23 cellular contexts compared by ENCODE assay signal in genomic region chr11:25423436-25424184, GRCh38.
DNase-seq lines count a peak whose midpoint lies in the region; ATAC-seq, FAIRE-seq and TF ChIP-seq lines count a peak whose summit lies in the region.
"Had no signal": no experiment of that assay in that cellular context is flagged by ENCODE, and none has a peak within 500 bp of the region (broad histone marks: within the 10 kb centered on the region; RNA-seq: fewer than 3 reads in every experiment).

No MANE protein-coding gene starts in this region.

- no peak for FAIRE-seq in keratinocyte (lab: Jason Lieb, UNC)
- FAIRE-seq: endometrium, GM12878 had no signal

- H3K4me2 ChIP-seq in PC-3 (ENCODE audit: low read length), result no peak overlapping the region
- H3K4me2 ChIP-seq in keratinocyte (ENCODE audit: control insufficient read depth, extremely low read depth, insufficient read depth, low read depth, low read length), result peak overlapping the region; percentile 24

- H3K4me1 ChIP-seq in PC-3 (ENCODE audit: insufficient read depth, low read length) (no peaks in the 10 kb centered on the region), keratinocyte (ENCODE audit: control insufficient read depth, extremely low read depth, insufficient read depth, low read length) (no peaks in the 10 kb centered on the region), transverse colon (no peaks in the 10 kb centered on the region)
- H3K4me1 ChIP-seq: testis had no signal

- no TSS peak for BruUV-seq in PC-3 (replicated peaks; lab: Mats Ljungman, UMichigan)

- H3K27me3 ChIP-seq in PC-3 (ENCODE audit: low read length) (no peaks in the 10 kb centered on the region), keratinocyte (ENCODE audit: control insufficient read depth, extremely low read depth, insufficient read depth, low read length) (no peaks in the 10 kb centered on the region), transverse colon (no peaks in the 10 kb centered on the region)
- H3K27me3 ChIP-seq: testis had no signal

- CTCF ChIA-PET in PC-3 (lab: Charles Lee), result no interaction called here

- no peaks in the 10 kb centered on the region for H3K9me1 ChIP-seq in keratinocyte (ENCODE audit: control insufficient read depth, extremely low read depth, insufficient read depth, low read length)

- no peak for TF ChIP-seq POLR2A in transverse colon (IDR thresholded peaks at IDR 0.05)

- no peaks in the 10 kb centered on the region for H3K9me2 ChIP-seq in PC-3 (replicated peaks; ENCODE audit: low read length)

- in situ Hi-C loops in transverse colon (cut with MboI; ENCODE audit: low pct_ligation_motif_present in 1 of 4, low pct_unique_long_range_greater_than_20kb in 1 of 4, low sequenced_read_pairs in 3 of 4), result no loop called here

- H3F3A ChIP-seq in PC-3 (ENCODE audit: low read length, unreplicated experiment), result no peaks in the 10 kb centered on the region

- no peak overlapping the region for H2AFZ ChIP-seq in PC-3 (ENCODE audit: low read length)
- H2AFZ ChIP-seq in keratinocyte (ENCODE audit: control insufficient read depth, low read length), result no peak overlapping the region

- H3K27ac ChIP-seq in PC-3 (ENCODE audit: low read length) (no peak overlapping the region), keratinocyte (ENCODE audit: control insufficient read depth, insufficient read depth, low read length) (no peak overlapping the region), transverse colon (no peak overlapping the region)
- H3K27ac ChIP-seq: HL-60, testis had no signal

- no peak for TF ChIP-seq CTCF in PC-3 (conservative IDR thresholded peaks at IDR 0.05; ENCODE audit: low read depth, low read length)
- no peak for TF ChIP-seq CTCF in keratinocyte (optimal IDR thresholded peaks at IDR 0.05 in 1 of 3, IDR thresholded peaks at IDR 0.05 in 1 of 3, conservative IDR thresholded peaks at IDR 0.05 in 1 of 3; ENCODE audit: extremely low read depth in 1 of 3, insufficient read depth in 2 of 3, low read length in 3 of 3)
- TF ChIP-seq CTCF in omental fat pad (IDR thresholded peaks at IDR 0.05), result no peak
- TF ChIP-seq CTCF in transverse colon (IDR thresholded peaks at IDR 0.05), result no peak

- H4K20me1 ChIP-seq in PC-3 (ENCODE audit: low read length) (no peaks in the 10 kb centered on the region), keratinocyte (ENCODE audit: control insufficient read depth, extremely low read depth, insufficient read depth, low read length) (no peaks in the 10 kb centered on the region)

- DNase-seq in A172 (ENCODE audit: low spot score) (peak; percentile 4), PC-3 (peak; percentile 41), dedifferentiated amniotic fluid mesenchymal stem cell (ENCODE audit: extremely low spot score) (peak; percentile 54), keratinocyte (ENCODE audit: low read depth, low spot score) (no peak), omental fat pad (ENCODE audit: low spot score) (no peak), transverse colon (no peak), DMS79 (lab: John Stamatoyannopoulos, UW) (no peak)
- DNase-seq: ACHN; activated CD4-positive, alpha-beta T cell treated with anti-CD3 and anti-CD28 coated beads for 1 hour; activated CD8-positive, alpha-beta memory T cell treated with anti-CD3 and anti-CD28 coated beads, Interleukin-2, amount 50 U/mL, for 48 hours; activated naive CD4-positive, alpha-beta T cell treated with Interleukin-2 at 50 U/mL for 16 hours; caudate nucleus; CD8-positive, alpha-beta T cell; HFFc6; hypothalamus; natural killer cell; NCI-H187; NCI-H510A treated with DMSO at 0.1 percent for 48 hours; testis had no signal

- POLR2A ChIA-PET in PC-3 (lab: Charles Lee; ENCODE audit: unreplicated experiment), result no interaction called here

- TF ChIP-seq EP300 in transverse colon (IDR thresholded peaks at IDR 0.05; ENCODE audit: low read depth), result no peak

- H3K4me3 ChIP-seq in PC-3 (ENCODE audit: low read length), result no peak overlapping the region
- H3K4me3 ChIP-seq in keratinocyte (ENCODE audit: control insufficient read depth in 2 of 3, extremely low read depth in 1 of 3, insufficient read depth in 2 of 3, low read depth in 1 of 3, low read length in 3 of 3), result no peak overlapping the region
- no peak overlapping the region for H3K4me3 ChIP-seq in transverse colon
- H3K4me3 ChIP-seq: GM12878, testis had no signal

- ATAC-seq in PC-3, result peak; percentile 40; the same call in 1 of the 2 replicates
- no peak for ATAC-seq in omental fat pad (ENCODE audit: low FRiP score)
- ATAC-seq in HG02970 (IDR thresholded peaks at IDR 0.05; ENCODE audit: low FRiP score, unreplicated experiment), result no peak
- ATAC-seq: CD8-positive, alpha-beta T cell; GM12878; natural killer cell had no signal

- H3K9me3 ChIP-seq in PC-3 (ENCODE audit: low read length) (no peaks in the 10 kb centered on the region), keratinocyte (ENCODE audit: control insufficient read depth, low read depth, low read length) (no peaks in the 10 kb centered on the region), transverse colon (no peaks in the 10 kb centered on the region)
- H3K9me3 ChIP-seq: testis had no signal

- dilution Hi-C loops in keratinocyte (cut with MboI; ENCODE audit: extremely low pct_ligation_motif_present, low sequenced_read_pairs), result no loop called here

- WGBS in transverse colon (ENCODE audit: low coverage in 1 of 2), 2 donors, result 34 to 49% methylated on average over 5 to 8 of the region's 8 CpGs

- intact Hi-C loops in PC-3 (cut with micrococcal nuclease) (no loop called here), transverse colon (cut with DNase I; ENCODE audit: low total_unique reads) (no loop called here)

- H3K9ac ChIP-seq in PC-3 (ENCODE audit: low read length), result no peak overlapping the region
- no peak overlapping the region for H3K9ac ChIP-seq in keratinocyte (ENCODE audit: control insufficient read depth, extremely low read depth, insufficient read depth, low read length)

- H3K79me2 ChIP-seq in PC-3 (ENCODE audit: low read length) (no peaks in the 10 kb centered on the region), keratinocyte (ENCODE audit: control insufficient read depth, insufficient read depth, low read length) (no peaks in the 10 kb centered on the region)

- no peaks in the 10 kb centered on the region for H3K36me3 ChIP-seq in PC-3 (ENCODE audit: low read depth, low read length)
- H3K36me3 ChIP-seq in keratinocyte (ENCODE audit: control insufficient read depth in 2 of 2, extremely low read depth in 1 of 2, insufficient read depth in 2 of 2, low read length in 2 of 2), result no peaks in the 10 kb centered on the region
- no peaks in the 10 kb centered on the region for H3K36me3 ChIP-seq in transverse colon

Comparison
In these comparisons a context has a peak if more than half of its experiments do, and no peak if none do; other contexts are left out.
1. DNase-seq: peak in A172 (single experiment), PC-3 (single experiment) and dedifferentiated amniotic fluid mesenchymal stem cell (single experiment); none in keratinocyte (single experiment), omental fat pad (single experiment), transverse colon (single experiment) and DMS79 (single experiment).